Comparison of ENCODE assay signal across 13 cellular contexts in the genomic region with DNA sequence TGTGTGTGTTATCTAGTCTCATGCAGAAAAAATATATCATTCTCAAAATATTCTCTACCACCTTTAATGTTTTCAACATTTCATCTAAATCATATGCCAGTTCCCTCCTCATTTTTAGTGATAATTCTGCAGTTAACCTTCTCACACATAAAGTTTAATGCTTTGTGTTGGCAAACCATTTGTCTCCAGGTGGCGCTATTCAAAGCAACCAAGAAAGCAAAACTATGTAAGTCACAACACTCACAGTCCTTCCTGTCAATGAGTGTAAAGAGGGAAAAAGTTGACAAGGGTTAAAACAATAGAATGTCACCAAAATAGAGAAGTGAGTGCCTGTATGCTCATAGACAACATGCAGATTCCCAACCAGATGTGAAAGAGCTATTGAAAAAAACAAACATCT.
DNase-seq lines count a peak whose midpoint lies in the region; ATAC-seq and TF ChIP-seq lines count a peak whose summit lies in the region.
"Had no signal": no experiment of that assay in that cellular context is flagged by ENCODE, and none has a peak within 500 bp of the region (broad histone marks: within the 10 kb centered on the region; RNA-seq: fewer than 3 reads in every experiment).

No MANE protein-coding gene starts in this region.

- no peaks in the 10 kb centered on the region for H3K36me3 ChIP-seq in OCI-LY7 (ENCODE audit: insufficient read depth, low read length)
- H3K36me3 ChIP-seq: heart left ventricle had no signal

- H3K4me3 ChIP-seq in OCI-LY7 (ENCODE audit: low read depth, low read length, poor library complexity, severe bottlenecking) = no peak overlapping the region
- H3K4me3 ChIP-seq: heart left ventricle had no signal

- no peaks in the 10 kb centered on the region for H3K79me2 ChIP-seq in OCI-LY7 (ENCODE audit: insufficient read depth, low read depth, low read length)

- DNase-seq in OCI-LY7 (ENCODE audit: low spot score) (peak; percentile 17), iPS DF 19.7 (ENCODE audit: low read depth, low spot score) (peak; percentile 2), NOMO-1 treated with DMSO at 0.1 percent for 48 hours (lab: John Stamatoyannopoulos, UW; ENCODE audit: unreplicated experiment) (no peak), HUDEP-2 (lab: John Stamatoyannopoulos, UW; ENCODE audit: unreplicated experiment in 76 of 76) (no peak)
- DNase-seq: activated gamma-delta T cell treated with Interleukin-2 at 50 U/mL for 16 hours; heart left ventricle; natural killer cell; NCI-H2227 treated with DMSO at 0.1 percent for 48 hours; stimulated activated CD4-positive, alpha-beta T cell treated with anti-CD3 and anti-CD28 coated beads, Interleukin-1b, Interleukin-23, amount 100 ng/mL, for 48 hours had no signal

- H3K9me3 ChIP-seq in OCI-LY7 (ENCODE audit: low read length) = no peaks in the 10 kb centered on the region

- no peak overlapping the region for H3K4me2 ChIP-seq in OCI-LY7 (ENCODE audit: low read length)

- no peak for ATAC-seq in HG03439 (IDR thresholded peaks at IDR 0.05; ENCODE audit: unreplicated experiment)
- ATAC-seq in GM21423 (IDR thresholded peaks at IDR 0.05; ENCODE audit: unreplicated experiment) = no peak
- ATAC-seq: heart left ventricle, natural killer cell had no signal

- H3K27ac ChIP-seq in C4-2B = no peak overlapping the region
- no peak overlapping the region for H3K27ac ChIP-seq in OCI-LY7 (ENCODE audit: low read depth, low read length, poor library complexity, severe bottlenecking)
- H3K27ac ChIP-seq: heart left ventricle had no signal

- CTCF ChIA-PET in OCI-LY7 (lab: Charles Lee; ENCODE audit: unreplicated experiment) = no interaction called here

- POLR2A ChIA-PET in OCI-LY7 (lab: Charles Lee) = no interaction called here

- H3K9me2 ChIP-seq in OCI-LY7 (ENCODE audit: insufficient read depth, low read length) = no peaks in the 10 kb centered on the region

- no peaks in the 10 kb centered on the region for H3K4me1 ChIP-seq in OCI-LY7 (ENCODE audit: insufficient read depth, low read length, poor library complexity, severe bottlenecking)
- H3K4me1 ChIP-seq: heart left ventricle had no signal

- no peaks in the 10 kb centered on the region for H4K20me1 ChIP-seq in OCI-LY7 (ENCODE audit: insufficient read depth, low read length)

- BruUV-seq in OCI-LY7 (replicated peaks; lab: Mats Ljungman, UMichigan) = no TSS peak

- peak; percentile 73 for TF ChIP-seq CTCF in C4-2B (conservative IDR thresholded peaks at IDR 0.05)
- TF ChIP-seq CTCF in GM12873 (IDR thresholded peaks at IDR 0.05; ENCODE audit: insufficient read depth, low read depth, low read length, missing control alignments) = peak; percentile 28
- TF ChIP-seq CTCF in OCI-LY7 (conservative IDR thresholded peaks at IDR 0.05; ENCODE audit: low read length) = peak; percentile 79

- intact Hi-C loops in OCI-LY7 (cut with micrococcal nuclease; ENCODE audit: unreplicated experiment) = no loop called here

- H2AFZ ChIP-seq in OCI-LY7 (ENCODE audit: low read length) = no peak overlapping the region

Comparison
In these comparisons a context has a peak if more than half of its experiments do, and no peak if none do; other contexts are left out.
1. CTCF ChIP-seq: peak in every context shown above with its lines; median percentile 79 in OCI-LY7; 73 in C4-2B; 28 in GM12873.
2. DNase-seq: peak in OCI-LY7 (single experiment) and iPS DF 19.7 (single experiment); none in NOMO-1 treated with DMSO at 0.1 percent for 48 hours (single experiment) and HUDEP-2 (0 of 76).